8 cellular contexts compared by ENCODE assay signal in the genomic region with DNA sequence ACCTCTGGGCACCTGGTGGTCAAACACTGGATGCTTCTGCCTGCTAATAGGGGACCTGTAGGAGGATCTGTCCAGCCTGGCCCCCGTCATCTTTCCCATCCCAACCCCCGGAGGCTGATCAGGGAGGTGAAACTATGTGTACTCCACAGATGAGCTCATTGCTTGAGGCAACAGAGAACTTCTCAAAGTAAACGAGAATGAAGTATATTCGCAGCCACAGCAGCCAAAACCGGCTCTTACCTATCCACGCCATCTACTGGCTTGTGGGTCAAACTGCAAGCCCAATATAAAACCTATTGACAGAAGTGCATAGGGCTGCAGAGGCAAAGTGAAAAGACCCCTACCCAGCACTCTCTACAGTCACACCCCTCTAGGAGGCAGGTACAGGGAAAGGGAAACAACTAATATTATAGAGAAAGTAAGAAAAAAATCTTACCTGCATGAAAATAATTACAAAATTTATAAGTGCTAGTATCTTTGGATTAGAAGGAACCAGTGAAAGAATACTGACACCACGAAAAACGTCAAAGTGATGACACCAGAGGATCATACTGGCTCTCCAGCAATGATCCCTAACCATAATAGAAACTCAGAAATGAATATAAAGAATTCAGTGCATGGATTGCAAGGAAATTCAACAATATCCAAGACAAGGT.
A peak's percentile ranks its signal among the peaks of the same experiment; 100 is the strongest.
DNase-seq lines count a peak whose midpoint lies in the region; ATAC-seq, FAIRE-seq and TF ChIP-seq lines count a peak whose summit lies in the region.

No MANE protein-coding gene starts in this region.

- DNase-seq in heart right ventricle (no peak), left cardiac atrium (no peak), HEK293T (ENCODE audit: extremely low spot score) (peak; percentile 34), Kasumi-1 (lab: John Stamatoyannopoulos, UW) (peak; percentile 65 to 67), RPMI7951 (ENCODE audit: low read depth) (peak; percentile 26), epithelial cell of prostate (ENCODE audit: low read depth, low spot score) (peak; percentile 52), pancreas (peak in 4 of 6 donors; percentile 19 to 30 (median 24))
- DNase-seq in natural killer cell treated with Interleukin-12 subunit alpha and Interleukin-12 subunit beta and Interleukin-15 and Interleukin-18, amount 100 ng/mL, for 72 hours (ENCODE audit: low spot score): no peak

- no peaks in the 10 kb centered on the region for H3K27me3 ChIP-seq in heart right ventricle
- no peaks in the 10 kb centered on the region for H3K27me3 ChIP-seq in pancreas

- H3K9me3 ChIP-seq in heart right ventricle (peaks cover 0 to 14% (median 0%) of the 10 kb centered on the region in 11 donors), pancreas (no peaks in the 10 kb centered on the region)

- no peaks in the 10 kb centered on the region for H3K4me1 Mint-ChIP-seq in natural killer cell treated with Interleukin-12 subunit alpha and Interleukin-12 subunit beta and Interleukin-15 and Interleukin-18, amount 100 ng/mL, for 72 hours (ENCODE audit: low read depth in 2 of 2)

- WGBS in heart right ventricle, 2 donors: 20 to 27% methylated on average over 8 of the region's 8 CpGs
- WGBS in pancreas, 2 donors: 11 to 14% methylated on average over 8 of the region's 8 CpGs

- H3K9me3 Mint-ChIP-seq in natural killer cell treated with Interleukin-12 subunit alpha and Interleukin-12 subunit beta and Interleukin-15 and Interleukin-18, amount 100 ng/mL, for 72 hours: peaks cover 3% of the 10 kb centered on the region

- ATAC-seq in heart right ventricle (no peak), left cardiac atrium (no peak), pancreas (peak in 3 of 4 donors; percentile 78 to 81 (median 81))
- no peak for ATAC-seq in natural killer cell treated with Interleukin-12 subunit alpha and Interleukin-12 subunit beta and Interleukin-15 and Interleukin-18, amount 100 ng/mL, for 72 hours

- POLR2A ChIA-PET in HEK293T (lab: Yijun Ruan, JAX): no interaction called here

- H3K36me3 ChIP-seq in heart right ventricle (no peaks in the 10 kb centered on the region), pancreas (no peaks in the 10 kb centered on the region)

- no peaks in the 10 kb centered on the region for H3K27me3 Mint-ChIP-seq in natural killer cell treated with Interleukin-12 subunit alpha and Interleukin-12 subunit beta and Interleukin-15 and Interleukin-18, amount 100 ng/mL, for 72 hours

- no peak overlapping the region for H3K4me3 Mint-ChIP-seq in natural killer cell treated with Interleukin-12 subunit alpha and Interleukin-12 subunit beta and Interleukin-15 and Interleukin-18, amount 100 ng/mL, for 72 hours

- H3K4me3 ChIP-seq in heart right ventricle (no peak overlapping the region), pancreas (no peak overlapping the region)

- TF ChIP-seq CTCF in heart right ventricle (IDR thresholded peaks at IDR 0.05): peak; percentile 12 to 54 (median 44)
- TF ChIP-seq CTCF in pancreas (IDR thresholded peaks at IDR 0.05): peak; percentile 37 to 64 (median 60)

- H3K27ac ChIP-seq in heart right ventricle: no peak overlapping the region
- H3K27ac ChIP-seq in epithelial cell of prostate: no peak overlapping the region
- H3K27ac ChIP-seq in pancreas: no peak overlapping the region

- no peaks in the 10 kb centered on the region for H3K36me3 Mint-ChIP-seq in natural killer cell treated with Interleukin-12 subunit alpha and Interleukin-12 subunit beta and Interleukin-15 and Interleukin-18, amount 100 ng/mL, for 72 hours

- H3K4me1 ChIP-seq in heart right ventricle (no peaks in the 10 kb centered on the region), pancreas (no peaks in the 10 kb centered on the region)

- no peak overlapping the region for H3K27ac Mint-ChIP-seq in natural killer cell treated with Interleukin-12 subunit alpha and Interleukin-12 subunit beta and Interleukin-15 and Interleukin-18, amount 100 ng/mL, for 72 hours

- CTCF ChIA-PET in HEK293T (lab: Yijun Ruan, JAX): interaction anchor here (0.6 kb wide), 1 partner anchor 1226 kb away, joined by 5 read pairs; no protein-coding TSS in a partner anchor

- intact Hi-C loops in heart right ventricle (cut with DNase I): no loop called here
- intact Hi-C loops in left cardiac atrium (cut with DNase I): no loop called here
- intact Hi-C loops in pancreas (cut with DNase I): no loop called here

- no peak for FAIRE-seq in pancreas (lab: Jason Lieb, UNC)

TF ChIP-seq in HEK293T, 16 proteins besides CTCF, POLR2A, EP300 and RAD21:
- TF ChIP-seq SUZ12 (IDR thresholded peaks at IDR 0.05) (no peak), ZNF384 (IDR thresholded peaks at IDR 0.05) (no peak), TARDBP (IDR thresholded peaks at IDR 0.05) (no peak), CTBP1 (IDR thresholded peaks at IDR 0.05; ENCODE audit: borderline replicate concordance) (no peak), L3MBTL2 (conservative IDR thresholded peaks at IDR 0.05) (no peak), FOXA1 (IDR thresholded peaks at IDR 0.05) (no peak), BHLHE40 (IDR thresholded peaks at IDR 0.05; ENCODE audit: borderline replicate concordance) (no peak), HDGF (IDR thresholded peaks at IDR 0.05; ENCODE audit: borderline replicate concordance) (no peak), FOXK2 (IDR thresholded peaks at IDR 0.05) (no peak), ARNT (IDR thresholded peaks at IDR 0.05) (no peak), NFRKB (IDR thresholded peaks at IDR 0.05) (no peak)

Comparison
In these comparisons a context has a peak if more than half of its experiments do, and no peak if none do; other contexts are left out.
1. ATAC-seq: peak in pancreas (3 of 4); none in heart right ventricle (0 of 8), left cardiac atrium (0 of 2) and natural killer cell treated with Interleukin-12 subunit alpha and Interleukin-12 subunit beta and Interleukin-15 and Interleukin-18, amount 100 ng/mL, for 72 hours (0 of 2).
2. DNase-seq: peak in HEK293T (single experiment), Kasumi-1 (2 of 2), RPMI7951 (single experiment), epithelial cell of prostate (single experiment) and pancreas (4 of 6); none in heart right ventricle (0 of 2), left cardiac atrium (single experiment) and natural killer cell treated with Interleukin-12 subunit alpha and Interleukin-12 subunit beta and Interleukin-15 and Interleukin-18, amount 100 ng/mL, for 72 hours (single experiment).